Comparison of ENCODE assay signal across 27 cellular contexts in the genomic region with DNA sequence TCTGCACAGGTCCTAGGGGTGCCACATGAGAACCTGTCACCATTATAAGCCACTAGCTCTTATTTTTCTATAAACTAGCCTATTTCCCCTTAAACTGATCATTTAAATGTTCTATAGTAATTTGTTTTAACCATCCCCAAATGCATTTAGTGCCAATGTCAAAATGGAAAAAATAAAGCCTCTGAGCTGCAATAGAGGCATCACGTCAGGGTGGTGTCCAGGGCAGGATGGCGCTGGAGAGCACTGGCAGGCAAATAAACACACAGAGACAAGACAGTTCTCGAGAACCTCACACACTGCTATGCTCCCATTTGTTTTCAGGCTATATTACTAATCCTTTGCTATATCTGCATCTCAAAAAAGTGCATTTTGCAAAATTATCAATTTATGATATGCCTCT.
"Had no signal": no experiment of that assay in that cellular context is flagged by ENCODE, and none has a peak within 500 bp of the region (broad histone marks: within the 10 kb centered on the region; RNA-seq: fewer than 3 reads in every experiment).

No MANE protein-coding gene starts in this region.

- H3K4me1 ChIP-seq: Peyer's patch, SJSA1 had no signal

- H3K4me3 Mint-ChIP-seq: activated CD4-positive, alpha-beta T cell treated with anti-CD3 and anti-CD28 coated beads, Interleukin-2, amount 10 ng/mL, durations not matched to agents 7 days and 5 days; activated CD8-positive, alpha-beta T cell treated with anti-CD3 and anti-CD28 coated beads, Interleukin-2, amount 10 ng/mL, durations not matched to agents 7 days and 5 days; activated naive CD8-positive, alpha-beta T cell treated with anti-CD3 and anti-CD28 coated beads for 36 hours; activated T-cell treated with anti-CD3 and anti-CD28 coated beads, Interleukin-2, amount 50 U/mL, for 4 hours; activated T-helper 1 cell treated with anti-CD3 and anti-CD28 coated beads, Interleukin-12 subunit alpha, Interleukin-12 subunit beta, Interleukin-2, Interleukin-4 antibody, amounts not matched to agents 30 ng/mL and 10 ng/mL and 1 ng/mL, durations not matched to agents 14 hours and 24 hours and 36 hours; brain; T-helper 1 cell treated with Interleukin-12 subunit alpha and Interleukin-12 subunit beta and Interleukin-4 antibody, amounts not matched to agents 30 μg/mL and 1 μg/mL, for 36 hours; T-helper 2 cell treated with Interferon-gamma antibody and Interleukin-4, amounts not matched to agents 5 μg/mL and 100 μg/mL, for 36 hours had no signal

- H3K27ac ChIP-seq: Peyer's patch, SJSA1 had no signal

- H3K9me3 ChIP-seq: Peyer's patch, SJSA1, SK-N-SH had no signal

- H3K9ac ChIP-seq: SK-N-SH had no signal

- H3K4me3 ChIP-seq: Peyer's patch, SJSA1 had no signal

- H3K27me3 Mint-ChIP-seq: activated CD4-positive, alpha-beta T cell treated with anti-CD3 and anti-CD28 coated beads, Interleukin-2, amount 10 ng/mL, durations not matched to agents 7 days and 5 days; activated naive CD8-positive, alpha-beta T cell treated with anti-CD3 and anti-CD28 coated beads for 36 hours; brain had no signal

- H3K36me3 Mint-ChIP-seq: activated naive CD8-positive, alpha-beta T cell treated with anti-CD3 and anti-CD28 coated beads for 36 hours had no signal

- DNase-seq: activated CD4-positive, alpha-beta T cell treated with anti-CD3 and anti-CD28 coated beads, Interleukin-2, amount 10 ng/mL, durations not matched to agents 7 days and 5 days; activated CD4-positive, alpha-beta T cell treated with anti-CD3 and anti-CD28 coated beads, Interleukin-2, amount 50 U/mL, for 48 hours; activated CD8-positive, alpha-beta T cell treated with anti-CD3 and anti-CD28 coated beads, Interleukin-2, amount 10 ng/mL, durations not matched to agents 7 days and 5 days; activated effector memory CD4-positive, alpha-beta T cell treated with anti-CD3 and anti-CD28 coated beads, Interleukin-2, amount 50 U/mL, for 16 hours; activated naive CD4-positive, alpha-beta T cell; activated naive CD4-positive, alpha-beta T cell treated with anti-CD3 and anti-CD28 coated beads, Interleukin-2, amount 50 U/mL, for 16 hours; activated naive CD8-positive, alpha-beta T cell treated with anti-CD3 and anti-CD28 coated beads for 36 hours; activated T-cell treated with anti-CD3 and anti-CD28 coated beads, Interleukin-2, amount 50 U/mL, for 4 hours; central memory CD4-positive, alpha-beta T cell; Karpas-422; KBM-7; NCI-H1092; NCI-H1436 treated with DMSO at 0.1 percent for 48 hours; NCI-H1694 treated with DMSO at 0.1 percent for 48 hours; NCI-H2029; NCI-H345; NCI-H524 treated with DMSO at 0.1 percent for 48 hours; Peyer's patch; RPMI8226; SHP77 treated with DMSO at 0.1 percent for 48 hours; SK-N-SH had no signal

- H3K27me3 ChIP-seq: Peyer's patch, SJSA1 had no signal

- H3K4me2 ChIP-seq: SK-N-SH had no signal

- H3K27ac Mint-ChIP-seq: activated CD4-positive, alpha-beta T cell treated with anti-CD3 and anti-CD28 coated beads, Interleukin-2, amount 10 ng/mL, durations not matched to agents 7 days and 5 days; activated CD8-positive, alpha-beta T cell treated with anti-CD3 and anti-CD28 coated beads, Interleukin-2, amount 10 ng/mL, durations not matched to agents 7 days and 5 days; activated naive CD8-positive, alpha-beta T cell treated with anti-CD3 and anti-CD28 coated beads for 36 hours; activated T-helper 1 cell treated with anti-CD3 and anti-CD28 coated beads, Interleukin-12 subunit alpha, Interleukin-12 subunit beta, Interleukin-2, Interleukin-4 antibody, amounts not matched to agents 30 ng/mL and 10 ng/mL and 1 ng/mL, durations not matched to agents 14 hours and 24 hours and 36 hours; brain; T-helper 1 cell treated with Interleukin-12 subunit alpha and Interleukin-12 subunit beta and Interleukin-4 antibody, amounts not matched to agents 30 μg/mL and 1 μg/mL, for 36 hours; T-helper 2 cell treated with Interferon-gamma antibody and Interleukin-4, amounts not matched to agents 5 μg/mL and 100 μg/mL, for 36 hours had no signal

- H3K9me3 Mint-ChIP-seq: activated CD4-positive, alpha-beta T cell treated with anti-CD3 and anti-CD28 coated beads, Interleukin-2, amount 10 ng/mL, durations not matched to agents 7 days and 5 days; activated naive CD8-positive, alpha-beta T cell treated with anti-CD3 and anti-CD28 coated beads for 36 hours; activated T-cell treated with anti-CD3 and anti-CD28 coated beads, Interleukin-2, amount 50 U/mL, for 4 hours; activated T-helper 1 cell treated with anti-CD3 and anti-CD28 coated beads, Interleukin-12 subunit alpha, Interleukin-12 subunit beta, Interleukin-2, Interleukin-4 antibody, amounts not matched to agents 30 ng/mL and 10 ng/mL and 1 ng/mL, durations not matched to agents 14 hours and 24 hours and 36 hours; brain; T-helper 1 cell treated with Interleukin-12 subunit alpha and Interleukin-12 subunit beta and Interleukin-4 antibody, amounts not matched to agents 30 μg/mL and 1 μg/mL, for 36 hours; T-helper 2 cell treated with Interferon-gamma antibody and Interleukin-4, amounts not matched to agents 5 μg/mL and 100 μg/mL, for 36 hours had no signal

- ATAC-seq: activated CD8-positive, alpha-beta T cell treated with anti-CD3 and anti-CD28 coated beads, Interleukin-2, amount 10 ng/mL, durations not matched to agents 7 days and 5 days; activated T-cell treated with anti-CD3 and anti-CD28 coated beads, Interleukin-2, amount 50 U/mL, for 4 hours had no signal

- FAIRE-seq: bronchial epithelial cell had no signal

- H3K4me1 Mint-ChIP-seq: activated CD4-positive, alpha-beta T cell treated with anti-CD3 and anti-CD28 coated beads, Interleukin-2, amount 10 ng/mL, durations not matched to agents 7 days and 5 days had no signal
